25 cellular contexts compared by ENCODE assay signal in genomic region chr11:79860336-79860735, GRCh38.
DNase-seq lines count a peak whose midpoint lies in the region; ATAC-seq and TF ChIP-seq lines count a peak whose summit lies in the region.
"Had no signal": no experiment of that assay in that cellular context is flagged by ENCODE, and none has a peak within 500 bp of the region (broad histone marks: within the 10 kb centered on the region; RNA-seq: fewer than 3 reads in every experiment).

No MANE protein-coding gene starts in this region.

- no peaks in the 10 kb centered on the region for H3K36me3 ChIP-seq in upper lobe of right lung
- H3K36me3 ChIP-seq: MG63, Peyer's patch had no signal

- DNase-seq in DMS153 (lab: John Stamatoyannopoulos, UW): peak; percentile 43
- DNase-seq in DMS153 treated with DMSO at 0.1 percent for 48 hours (lab: John Stamatoyannopoulos, UW; ENCODE audit: unreplicated experiment): no peak
- DNase-seq in SIG-M5 treated with dmso at 0.1 percent for 504 hours (lab: John Stamatoyannopoulos, UW; ENCODE audit: unreplicated experiment): peak; percentile 7
- DNase-seq in SIG-M5 (lab: John Stamatoyannopoulos, UW): no peak
- no peak for DNase-seq in WTC11 (ENCODE audit: low spot score)
- no peak for DNase-seq in upper lobe of right lung
- no peak for DNase-seq in mesothelial cell of epicardium (ENCODE audit: low spot score in 2 of 2, unreplicated experiment in 2 of 2)
- DNase-seq: Caco-2; CD8-positive, alpha-beta T cell; IMR-90; KG1; MG63; NCI-H1105 treated with DMSO at 0.1 percent for 48 hours; NCI-H1694; NCI-H2227 treated with DMSO at 0.1 percent for 48 hours; NCI-H82; Peyer's patch; SHP77 treated with DMSO at 0.1 percent for 48 hours; SK-N-SH; SW 1271 had no signal

- H3K4me3 ChIP-seq in upper lobe of right lung: no peak overlapping the region
- H3K4me3 ChIP-seq: MG63, Peyer's patch had no signal

- peaks cover 10% of the 10 kb centered on the region for H3K4me1 Mint-ChIP-seq in WTC11
- peaks cover 3% of the 10 kb centered on the region for H3K4me1 Mint-ChIP-seq in mesothelial cell of epicardium
- H3K4me1 Mint-ChIP-seq: B cell had no signal

- H3K9me3 Mint-ChIP-seq in WTC11 (no peaks in the 10 kb centered on the region), mesothelial cell of epicardium (peaks cover 3% of the 10 kb centered on the region)

- TF ChIP-seq CTCF in WTC11 (IDR thresholded peaks at IDR 0.05): no peak
- no peak for TF ChIP-seq CTCF in upper lobe of right lung (IDR thresholded peaks at IDR 0.05)
- TF ChIP-seq CTCF in mesothelial cell of epicardium (IDR thresholded peaks at IDR 0.05; ENCODE audit: unreplicated experiment): no peak

- H3K4me1 ChIP-seq in upper lobe of right lung: peaks cover 8% of the 10 kb centered on the region
- H3K4me1 ChIP-seq: Caco-2, Peyer's patch had no signal

- intact Hi-C loops in upper lobe of right lung (cut with DNase I): no loop called here

- no peaks in the 10 kb centered on the region for H3K27me3 ChIP-seq in upper lobe of right lung
- H3K27me3 ChIP-seq: MG63, Peyer's patch had no signal

- H3K4me3 Mint-ChIP-seq in WTC11 (no peak overlapping the region), mesothelial cell of epicardium (no peak overlapping the region)
- H3K4me3 Mint-ChIP-seq: B cell; CD8-positive, alpha-beta T cell had no signal

- no peak overlapping the region for H3K27ac ChIP-seq in upper lobe of right lung
- H3K27ac ChIP-seq: 22Rv1, C4-2B, Peyer's patch had no signal

- H3K36me3 Mint-ChIP-seq in WTC11 (no peaks in the 10 kb centered on the region), mesothelial cell of epicardium (no peaks in the 10 kb centered on the region)
- H3K36me3 Mint-ChIP-seq: CD8-positive, alpha-beta T cell had no signal

- CTCF ChIA-PET in WTC11 (lab: Charles Lee): no interaction called here

- H3K27ac Mint-ChIP-seq in WTC11 (no peak overlapping the region), mesothelial cell of epicardium (no peak overlapping the region)
- H3K27ac Mint-ChIP-seq: B cell; CD8-positive, alpha-beta T cell had no signal

- no peaks in the 10 kb centered on the region for H3K9me3 ChIP-seq in upper lobe of right lung
- H3K9me3 ChIP-seq: Caco-2, MG63, Peyer's patch, SK-N-SH had no signal

- POLR2A ChIA-PET in WTC11 (lab: Charles Lee): no interaction called here

- H3K27me3 Mint-ChIP-seq in WTC11 (ENCODE audit: low read depth): peaks cover 66% of the 10 kb centered on the region
- H3K27me3 Mint-ChIP-seq in mesothelial cell of epicardium (ENCODE audit: low read depth): peaks cover 35% of the 10 kb centered on the region
- H3K27me3 Mint-ChIP-seq: B cell had no signal

- ATAC-seq in WTC11 (peak; percentile 46; the same call in 1 of the 2 replicates), upper lobe of right lung (peak; percentile 10), HG02759 (IDR thresholded peaks at IDR 0.05; ENCODE audit: unreplicated experiment) (no peak)
- ATAC-seq: CD8-positive, alpha-beta T cell; HCT116 had no signal

TF ChIP-seq in WTC11, 78 proteins besides CTCF, POLR2A, EP300 and RAD21:
- no peak for TF ChIP-seq NFATC4 (CRISPR knock-in tag; IDR thresholded peaks at IDR 0.05)
- TF ChIP-seq, protein P1, sequence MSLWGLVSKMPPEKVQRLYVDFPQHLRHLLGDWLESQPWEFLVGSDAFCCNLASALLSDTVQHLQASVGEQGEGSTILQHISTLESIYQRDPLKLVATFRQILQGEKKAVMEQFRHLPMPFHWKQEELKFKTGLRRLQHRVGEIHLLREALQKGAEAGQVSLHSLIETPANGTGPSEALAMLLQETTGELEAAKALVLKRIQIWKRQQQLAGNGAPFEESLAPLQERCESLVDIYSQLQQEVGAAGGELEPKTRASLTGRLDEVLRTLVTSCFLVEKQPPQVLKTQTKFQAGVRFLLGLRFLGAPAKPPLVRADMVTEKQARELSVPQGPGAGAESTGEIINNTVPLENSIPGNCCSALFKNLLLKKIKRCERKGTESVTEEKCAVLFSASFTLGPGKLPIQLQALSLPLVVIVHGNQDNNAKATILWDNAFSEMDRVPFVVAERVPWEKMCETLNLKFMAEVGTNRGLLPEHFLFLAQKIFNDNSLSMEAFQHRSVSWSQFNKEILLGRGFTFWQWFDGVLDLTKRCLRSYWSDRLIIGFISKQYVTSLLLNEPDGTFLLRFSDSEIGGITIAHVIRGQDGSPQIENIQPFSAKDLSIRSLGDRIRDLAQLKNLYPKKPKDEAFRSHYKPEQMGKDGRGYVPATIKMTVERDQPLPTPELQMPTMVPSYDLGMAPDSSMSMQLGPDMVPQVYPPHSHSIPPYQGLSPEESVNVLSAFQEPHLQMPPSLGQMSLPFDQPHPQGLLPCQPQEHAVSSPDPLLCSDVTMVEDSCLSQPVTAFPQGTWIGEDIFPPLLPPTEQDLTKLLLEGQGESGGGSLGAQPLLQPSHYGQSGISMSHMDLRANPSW (CRISPR knock-in tag; conservative IDR thresholded peaks at IDR 0.05; ENCODE audit: low read depth): no peak
- TF ChIP-seq, protein P2, sequence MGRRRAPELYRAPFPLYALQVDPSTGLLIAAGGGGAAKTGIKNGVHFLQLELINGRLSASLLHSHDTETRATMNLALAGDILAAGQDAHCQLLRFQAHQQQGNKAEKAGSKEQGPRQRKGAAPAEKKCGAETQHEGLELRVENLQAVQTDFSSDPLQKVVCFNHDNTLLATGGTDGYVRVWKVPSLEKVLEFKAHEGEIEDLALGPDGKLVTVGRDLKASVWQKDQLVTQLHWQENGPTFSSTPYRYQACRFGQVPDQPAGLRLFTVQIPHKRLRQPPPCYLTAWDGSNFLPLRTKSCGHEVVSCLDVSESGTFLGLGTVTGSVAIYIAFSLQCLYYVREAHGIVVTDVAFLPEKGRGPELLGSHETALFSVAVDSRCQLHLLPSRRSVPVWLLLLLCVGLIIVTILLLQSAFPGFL (CRISPR knock-in tag; IDR thresholded peaks at IDR 0.05; ENCODE audit: borderline replicate concordance): no peak

Comparison
In these comparisons a context has a peak if more than half of its experiments do, and no peak if none do; other contexts are left out.
1. DNase-seq: peak in DMS153 (single experiment) and SIG-M5 treated with dmso at 0.1 percent for 504 hours (single experiment); none in DMS153 treated with DMSO at 0.1 percent for 48 hours (single experiment), SIG-M5 (single experiment), WTC11 (single experiment), upper lobe of right lung (single experiment) and mesothelial cell of epicardium (0 of 2).